In genomic region chr6:41597246-41598000, GRCh38 we compare ENCODE assay signal across 1 cellular context.
TF ChIP-seq lines count a peak whose summit lies in the region.

No MANE protein-coding gene starts in this region.

TF ChIP-seq in HepG2, 621 proteins besides CTCF, POLR2A, EP300 and RAD21:
- TF ChIP-seq ASH2L (IDR thresholded peaks at IDR 0.05; ENCODE audit: insufficient read length, low read depth, low read length) (no peak), JUND (CRISPR knock-in tag; IDR thresholded peaks at IDR 0.05) (no peak), RBFOX2 (IDR thresholded peaks at IDR 0.05; ENCODE audit: low read depth, low read length) (peak; percentile 40; the same call in 1 of the 2 replicates), CERS6 (CRISPR knock-in tag; IDR thresholded peaks at IDR 0.05) (no peak), DRAP1 (CRISPR knock-in tag; IDR thresholded peaks at IDR 0.05) (no peak), FOXC1 (CRISPR knock-in tag; IDR thresholded peaks at IDR 0.05; ENCODE audit: borderline replicate concordance) (no peak), HNRNPUL1 (IDR thresholded peaks at IDR 0.05; ENCODE audit: low read depth, low read length) (no peak), ZNF576 (CRISPR knock-in tag; IDR thresholded peaks at IDR 0.05) (0 out of 2 replicates have a peak, but pooled peaks have one; percentile 40), GABPA (IDR thresholded peaks at IDR 0.05; ENCODE audit: low read depth, low read length) (no peak), GABPA (CRISPR knock-in tag; IDR thresholded peaks at IDR 0.05; ENCODE audit: low read depth) (no peak), ATF3 (CRISPR knock-in tag; IDR thresholded peaks at IDR 0.05) (no peak), ZNF281 (CRISPR knock-in tag; IDR thresholded peaks at IDR 0.05; ENCODE audit: borderline replicate concordance) (no peak), HNRNPK (IDR thresholded peaks at IDR 0.05; ENCODE audit: low read depth, low read length, poor library complexity, severe bottlenecking) (peak; percentile 58), ZFY (CRISPR knock-in tag; IDR thresholded peaks at IDR 0.05) (no peak), TARDBP (CRISPR knock-in tag; IDR thresholded peaks at IDR 0.05) (no peak), HES4 (CRISPR knock-in tag; IDR thresholded peaks at IDR 0.05; ENCODE audit: borderline replicate concordance) (no peak), YEATS2 (CRISPR knock-in tag; IDR thresholded peaks at IDR 0.05; ENCODE audit: borderline replicate concordance) (no peak), ZNF432 (CRISPR knock-in tag; IDR thresholded peaks at IDR 0.05; ENCODE audit: borderline replicate concordance) (no peak), ZNF557 (CRISPR knock-in tag; IDR thresholded peaks at IDR 0.05) (no peak), SPEN (CRISPR knock-in tag; IDR thresholded peaks at IDR 0.05; ENCODE audit: low read depth) (0 out of 2 replicates have a peak, but pooled peaks have one; percentile 10), ZNF543 (CRISPR knock-in tag; IDR thresholded peaks at IDR 0.05) (no peak), RBM22 (optimal IDR thresholded peaks at IDR 0.05; ENCODE audit: low read length) (peak; percentile 77), ZNF292 (CRISPR knock-in tag; IDR thresholded peaks at IDR 0.05; ENCODE audit: borderline replicate concordance, low read depth) (no peak), POLR2G (IDR thresholded peaks at IDR 0.05; ENCODE audit: low read depth, low read length) (peak; percentile 54; the same call in 1 of the 2 replicates), AGO2 (optimal IDR thresholded peaks at IDR 0.05; ENCODE audit: low read depth, low read length) (peak; percentile 95)
